In the genomic region with DNA sequence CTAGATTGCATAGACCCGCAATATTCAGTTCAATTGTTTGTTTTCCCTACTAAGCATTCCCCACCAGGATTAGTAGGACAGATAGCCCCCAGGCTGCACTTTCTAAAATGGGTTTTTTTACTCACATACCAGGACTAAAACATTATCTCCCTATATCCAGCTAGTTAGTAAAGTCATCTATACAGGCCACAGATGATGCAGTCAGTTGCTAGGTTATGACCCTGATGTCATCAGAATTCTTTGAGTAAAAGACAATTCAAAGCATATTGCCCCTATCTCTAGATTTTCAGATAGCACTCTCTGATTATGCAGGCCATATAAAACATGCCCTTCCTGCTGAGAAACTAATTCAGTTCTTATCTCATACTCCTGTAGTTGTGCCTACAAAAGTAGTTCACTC, we compare ENCODE assay signal across 26 cellular contexts.
"Had no signal": no experiment of that assay in that cellular context is flagged by ENCODE, and none has a peak within 500 bp of the region (broad histone marks: within the 10 kb centered on the region; RNA-seq: fewer than 3 reads in every experiment).

No MANE protein-coding gene starts in this region.

- H3K4me3 ChIP-seq: ovary, psoas muscle, right lobe of liver, sigmoid colon, stomach, thoracic aorta, thyroid gland, tibial nerve, upper lobe of right lung, uterus had no signal

- DNase-seq: naive thymus-derived CD8-positive, alpha-beta T cell; nephron progenitor cell; nucleus accumbens; ovary; posterior cingulate gyrus; psoas muscle; right cardiac atrium; right lobe of liver; sigmoid colon; small intestine; stimulated activated CD4-positive, alpha-beta T cell treated with anti-CD3 and anti-CD28 coated beads, Interleukin-15, amount 100 ng/mL, for 24 hours; stimulated activated CD4-positive, alpha-beta T cell treated with anti-CD3 and anti-CD28 coated beads, Interleukin-2, amount 100 ng/mL, for 24 hours; stimulated activated CD4-positive, alpha-beta T cell treated with anti-CD3 and anti-CD28 coated beads, Interleukin-2, amount 100 ng/mL, for 48 hours; stimulated activated CD4-positive, alpha-beta T cell treated with anti-CD3 and anti-CD28 coated beads, Interleukin-4, amount 100 ng/mL, for 24 hours; stimulated activated naive B cell treated with anti-CD40 and anti-IgM and Interleukin-4, amounts not matched to agents 10 μg/mL and 1 μg/mL and 100 μg/mL, for 72 hours; stimulated activated naive CD4-positive, alpha-beta T cell treated with Interleukin-2 at 50 U/mL for 16 hours; stomach; thyroid gland; upper lobe of right lung; uterus had no signal

- ATAC-seq: naive thymus-derived CD8-positive, alpha-beta T cell; natural killer cell treated with Interleukin-12 subunit alpha and Interleukin-12 subunit beta and Interleukin-15 and Interleukin-18, amount 100 ng/mL, for 72 hours; psoas muscle; right cardiac atrium; right lobe of liver; stimulated activated effector memory CD8-positive, alpha-beta T cell treated with anti-CD3 and anti-CD28 coated beads, Interleukin-12 subunit alpha, Interleukin-12 subunit beta, amount 100 ng/mL, for 72 hours; stimulated activated naive B cell treated with anti-CD40 and anti-IgM and Interleukin-4, amounts not matched to agents 10 μg/mL and 1 μg/mL and 100 μg/mL, for 72 hours; upper lobe of right lung had no signal

- H3K9me3 ChIP-seq: neutrophil, ovary, psoas muscle, thoracic aorta, thyroid gland, upper lobe of right lung, uterus had no signal

- H3K4me1 ChIP-seq: parathyroid adenoma, psoas muscle, right lobe of liver, sigmoid colon, stomach, thyroid gland, tibial nerve, upper lobe of right lung, uterus had no signal

- H2AFZ ChIP-seq: parathyroid adenoma had no signal

- H3K27me3 ChIP-seq: neutrophil, ovary, right lobe of liver, sigmoid colon, stomach, thyroid gland, tibial nerve, upper lobe of right lung, uterus had no signal

- H3K27ac ChIP-seq: neutrophil, ovary, parathyroid adenoma, psoas muscle, right lobe of liver, sigmoid colon, stomach, thoracic aorta, thyroid gland, tibial nerve, upper lobe of right lung, uterus had no signal

- H3K79me2 ChIP-seq: parathyroid adenoma had no signal

- H3K9ac ChIP-seq: parathyroid adenoma had no signal

- H3K36me3 ChIP-seq: neutrophil, ovary, right lobe of liver, sigmoid colon, stomach, thoracic aorta, thyroid gland, tibial nerve, upper lobe of right lung, uterus had no signal
